ENCODE assay signal across 30 cellular contexts in genomic region chr20:46721476-46721875, GRCh38. TPM values are rescaled to one million over a fixed set of nuclear protein-coding genes. Genes with fewer than 3 reads are reported as not detected.
"Had no signal": no experiment of that assay in that cellular context is flagged by ENCODE, and none has a peak within 500 bp of the region (broad histone marks: within the 10 kb centered on the region; RNA-seq: fewer than 3 reads in every experiment).

No MANE protein-coding gene starts in this region.

- DNase-seq: Karpas-422, KBM-7, NCI-H1048, NCI-H1105, NCI-H1417 treated with DMSO at 0.1 percent for 48 hours, NCI-H1436 treated with DMSO at 0.1 percent for 48 hours, NCI-H1694 treated with DMSO at 0.1 percent for 48 hours, NCI-H187 treated with DMSO at 0.1 percent for 48 hours, NCI-H2029, NCI-H2081, NCI-H2171 treated with DMSO at 0.1 percent for 48 hours, NCI-H2227 treated with DMSO at 0.1 percent for 48 hours, NCI-H345, NCI-H446, NCI-H524, NCI-H526, NCI-H69, NCI-H748 treated with DMSO at 0.1 percent for 48 hours, NCI-H82, PC-3, Peyer's patch, Right ventricle myocardium superior, RPMI8226, SHP77 treated with DMSO at 0.1 percent for 48 hours, SK-N-SH, SW 1271 had no signal

- H3K27ac ChIP-seq: KMS-11, Peyer's patch, SJSA1 had no signal

- H3K4me3 ChIP-seq: Peyer's patch, SJSA1 had no signal

- H3K36me3 ChIP-seq: Peyer's patch had no signal

- H3K9me2 ChIP-seq: SK-N-SH had no signal

- H3K9ac ChIP-seq: KMS-11, SK-N-SH had no signal

- ATAC-seq: PC-3 had no signal

- H3K4me2 ChIP-seq: KMS-11, SK-N-SH had no signal

- H3K4me1 ChIP-seq: Peyer's patch, SJSA1 had no signal

- H3K27me3 ChIP-seq: Peyer's patch, SJSA1 had no signal

- H3K9me3 ChIP-seq: SK-N-SH had no signal

RNA-seq across cellular contexts. Expression of gene SLC2A10, which starts 12.0 kb away (rescaled TPM):
- total RNA-seq: MCF 10A, OCI-LY7 had no signal
